8 cellular contexts compared by ENCODE assay signal in genomic region chr4:110195561-110196205, GRCh38. TPM values are rescaled to one million over a fixed set of nuclear protein-coding genes. Genes with fewer than 3 reads are reported as not detected.
DNase-seq lines count a peak whose midpoint lies in the region; ATAC-seq and TF ChIP-seq lines count a peak whose summit lies in the region.

No MANE protein-coding gene starts in this region.

- peaks cover 7 to 44% (median 40%) of the 10 kb centered on the region in 10 experiments; a peak in 18 of 20 replicates for H3K4me1 ChIP-seq in BLaER1 treated with 17β-estradiol and CSF1 and Interleukin-3, amounts not matched to agents 10 nM and 100 nM

- H3K9ac ChIP-seq in BLaER1 treated with 17β-estradiol and CSF1 and Interleukin-3, amounts not matched to agents 10 nM and 100 nM, result peak overlapping the region; percentile 78 to 98 (median 93); a peak in 21 of 22 replicates

- H3K27ac Mint-ChIP-seq in progenitor cell of endocrine pancreas, result peak overlapping the region; percentile 96

- H4K20me1 ChIP-seq in BLaER1 treated with 17β-estradiol and CSF1 and Interleukin-3, amounts not matched to agents 10 nM and 100 nM, result no peaks in the 10 kb centered on the region

- H3K4me3 ChIP-seq in BLaER1 treated with 17β-estradiol and CSF1 and Interleukin-3, amounts not matched to agents 10 nM and 100 nM, result peak overlapping the region; percentile 82 to 94 (median 90)
- H3K4me3 ChIP-seq in WI38 (ENCODE audit: low read depth, low read length), result peak overlapping the region; percentile 68
- H3K4me3 ChIP-seq in foreskin fibroblast (ENCODE audit: low read depth in 1 of 2, low read length in 2 of 2), result peak overlapping the region; percentile 59 to 62

- H3K9me3 Mint-ChIP-seq in progenitor cell of endocrine pancreas (ENCODE audit: low read depth), result no peaks in the 10 kb centered on the region

- no peaks in the 10 kb centered on the region for H3K27me3 Mint-ChIP-seq in progenitor cell of endocrine pancreas

- TF ChIP-seq CTCF in WI38 (IDR thresholded peaks at IDR 0.05; ENCODE audit: low read depth, low read length) (no peak), foreskin fibroblast (IDR thresholded peaks at IDR 0.05; ENCODE audit: low read depth, low read length) (no peak), progenitor cell of endocrine pancreas (IDR thresholded peaks at IDR 0.05; ENCODE audit: unreplicated experiment) (no peak), GM20000 (IDR thresholded peaks at IDR 0.05; ENCODE audit: extremely low read depth, missing control alignments) (no peak)

- peak overlapping the region; percentile 95 for H3K4me3 Mint-ChIP-seq in progenitor cell of endocrine pancreas (ENCODE audit: low read depth)

- peak; percentile 1 for ATAC-seq in GM18868 (IDR thresholded peaks at IDR 0.05; ENCODE audit: unreplicated experiment)
- peak; percentile 1 for ATAC-seq in HG03432 (IDR thresholded peaks at IDR 0.05; ENCODE audit: unreplicated experiment)

- H3K36me3 Mint-ChIP-seq in progenitor cell of endocrine pancreas (ENCODE audit: insufficient read depth), result peaks cover 2% of the 10 kb centered on the region

- peaks cover 33% of the 10 kb centered on the region for H3K4me1 Mint-ChIP-seq in progenitor cell of endocrine pancreas (ENCODE audit: low read depth)

- peak overlapping the region; percentile 78 to 99 (median 94) for H3K4me2 ChIP-seq in BLaER1 treated with 17β-estradiol and CSF1 and Interleukin-3, amounts not matched to agents 10 nM and 100 nM

- H3K9me3 ChIP-seq in BLaER1 treated with 17β-estradiol and CSF1 and Interleukin-3, amounts not matched to agents 10 nM and 100 nM (replicated peaks in 1 of 11), result no peaks in the 10 kb centered on the region

- H3K27ac ChIP-seq in BLaER1 treated with 17β-estradiol and CSF1 and Interleukin-3, amounts not matched to agents 10 nM and 100 nM, result peak overlapping the region in 9 of 11 experiments; percentile 76 to 97 (median 92); a peak in 18 of 22 replicates

- DNase-seq in foreskin fibroblast (peak in 1 of 2 donors; percentile 28), progenitor cell of endocrine pancreas (ENCODE audit: low spot score, unreplicated experiment) (no peak), DMS 273 (lab: John Stamatoyannopoulos, UW; ENCODE audit: unreplicated experiment) (no peak), GM20000 (ENCODE audit: low spot score) (no peak)

- H3K27me3 ChIP-seq in BLaER1 treated with 17β-estradiol and CSF1 and Interleukin-3, amounts not matched to agents 10 nM and 100 nM, result peaks cover 0 to 8% (median 0%) of the 10 kb centered on the region in 11 experiments; a peak in 3 of 22 replicates

- H3K36me3 ChIP-seq in BLaER1 treated with 17β-estradiol and CSF1 and Interleukin-3, amounts not matched to agents 10 nM and 100 nM, result peaks cover 0 to 21% (median 6%) of the 10 kb centered on the region in 11 experiments; a peak in 8 of 22 replicates

RNA-seq across cellular contexts. Expression of gene ELOVL6, which starts 2.7 kb away (rescaled TPM):
- total RNA-seq in progenitor cell of endocrine pancreas, result 34.3 and 38.6 TPM in 2 replicates
